In the genomic region with DNA sequence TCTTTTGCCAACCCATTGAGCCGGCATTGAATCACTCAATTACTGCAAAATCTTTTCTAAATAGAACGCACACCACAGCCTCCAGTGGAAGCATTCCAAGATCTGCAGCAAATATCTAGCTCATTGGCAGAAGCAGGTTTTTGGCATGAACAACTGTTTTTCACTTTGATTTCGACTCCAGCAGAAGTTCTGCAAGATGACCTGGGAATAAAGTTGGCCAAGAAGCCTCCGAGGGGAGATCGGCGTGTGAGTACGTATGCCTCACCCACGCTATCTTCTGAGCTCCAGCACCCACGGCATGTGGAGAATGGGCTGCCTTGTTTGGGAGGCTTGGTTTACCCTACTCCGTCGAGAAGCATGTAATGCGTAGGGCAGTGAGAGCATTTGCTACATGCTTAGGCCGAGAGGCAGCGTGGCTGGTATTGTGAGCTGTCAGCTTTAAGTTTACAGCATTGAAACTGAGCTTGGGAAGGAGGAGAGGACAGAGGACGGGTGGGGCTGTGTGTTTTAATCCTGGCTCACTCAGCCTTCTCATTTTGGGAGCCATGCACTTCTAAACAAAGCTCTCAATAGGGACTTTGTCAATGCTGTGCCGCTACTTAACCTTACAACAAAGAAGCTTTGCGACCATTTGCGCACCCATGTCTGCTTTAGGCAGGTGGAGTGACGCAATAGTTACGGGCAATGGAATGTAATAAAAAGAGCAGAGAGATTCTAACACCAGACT, we compare ENCODE assay signal across 13 cellular contexts. TPM values are rescaled to one million over a fixed set of nuclear protein-coding genes. Genes with fewer than 3 reads are reported as not detected.
DNase-seq lines count a peak whose midpoint lies in the region; ATAC-seq and TF ChIP-seq lines count a peak whose summit lies in the region.
"Had no signal": no experiment of that assay in that cellular context is flagged by ENCODE, and none has a peak within 500 bp of the region (broad histone marks: within the 10 kb centered on the region; RNA-seq: fewer than 3 reads in every experiment).

No MANE protein-coding gene starts in this region.

- H3K27ac Mint-ChIP-seq in MCF 10A (ENCODE audit: low read depth, unreplicated experiment), result peak overlapping the region; percentile 54
- H3K27ac Mint-ChIP-seq: activated B cell treated with CpG ODN at 0.5 μM for 24 hours had no signal

- peak overlapping the region; percentile 55 for H3K4me3 Mint-ChIP-seq in MCF 10A (ENCODE audit: unreplicated experiment)
- H3K4me3 Mint-ChIP-seq: activated B cell treated with CpG ODN at 0.5 μM for 24 hours had no signal

- peaks cover 50% of the 10 kb centered on the region for H3K4me1 Mint-ChIP-seq in MCF 10A (ENCODE audit: insufficient read depth, unreplicated experiment)
- H3K4me1 Mint-ChIP-seq: activated B cell treated with CpG ODN at 0.5 μM for 24 hours had no signal

- intact Hi-C loops in MCF 10A (cut with micrococcal nuclease), result no loop called here

- no peak for TF ChIP-seq CTCF in MCF 10A (IDR thresholded peaks at IDR 0.05; ENCODE audit: unreplicated experiment)

- ATAC-seq in HG02623 (IDR thresholded peaks at IDR 0.05; ENCODE audit: unreplicated experiment) (no peak), GM18868 (IDR thresholded peaks at IDR 0.05; ENCODE audit: unreplicated experiment) (no peak)

- BruUV-seq in MCF 10A (replicated peaks; lab: Mats Ljungman, UMichigan), result no TSS peak

- peak overlapping the region; percentile 77 for H3K27ac ChIP-seq in substantia nigra (ENCODE audit: low read depth, low read length, poor library complexity, severe bottlenecking)

- CTCF ChIA-PET in MCF 10A (lab: Yijun Ruan, JAX), result interaction anchor here (0.6 to 1.8 kb wide), 7 partner anchors 9 to 126 kb away, joined by 3 to 9 read pairs (median 4); no protein-coding TSS in a partner anchor

- H3K9me3 Mint-ChIP-seq in MCF 10A (ENCODE audit: unreplicated experiment), result no peaks in the 10 kb centered on the region
- H3K9me3 Mint-ChIP-seq: activated B cell treated with CpG ODN at 0.5 μM for 24 hours had no signal

- POLR2A ChIA-PET in MCF 10A (lab: Yijun Ruan, JAX), result interaction anchor here (0.6 to 10.4 kb wide), 14 partner anchors 9 to 859 kb away, joined by 3 to 230 read pairs (median 4); a partner anchor contains a TSS

- H3K36me3 Mint-ChIP-seq in MCF 10A (ENCODE audit: insufficient read depth, unreplicated experiment), result peaks cover under 1% of the 10 kb centered on the region

- DNase-seq in HCEC 1CT, result peak; percentile 20
- peak; percentile 47 for DNase-seq in MCF 10A (ENCODE audit: unreplicated experiment)
- DNase-seq in islet precursor cell, result peak; percentile 50
- DNase-seq in substantia nigra (lab: John Stamatoyannopoulos, UW), result peak in 4 of 49 donors; percentile 16 to 46 (median 26)
- no peak for DNase-seq in NCI-H1694 treated with DMSO at 0.1 percent for 48 hours (lab: John Stamatoyannopoulos, UW)
- DNase-seq in NOMO-1 treated with dmso at 0.1 percent for 144 hours (lab: John Stamatoyannopoulos, UW; ENCODE audit: unreplicated experiment), result no peak
- DNase-seq: activated B cell treated with CpG ODN at 0.5 μM for 24 hours; activated gamma-delta T cell; GOT3; stimulated activated CD4-positive, alpha-beta T cell treated with anti-CD3 and anti-CD28 coated beads, Interleukin-4, amount 100 ng/mL, for 24 hours had no signal

- H3K27me3 Mint-ChIP-seq in MCF 10A (ENCODE audit: insufficient read depth, unreplicated experiment), result no peaks in the 10 kb centered on the region
- H3K27me3 Mint-ChIP-seq: activated B cell treated with CpG ODN at 0.5 μM for 24 hours had no signal

RNA-seq across cellular contexts. Expression of a gene that starts 10.5 kb away (rescaled TPM):
- not detected in 2 replicates for total RNA-seq in MCF 10A (2022)
- total RNA-seq: activated B cell treated with CpG ODN at 0.5 μM for 24 hours, endothelial cell of umbilical vein had no signal

RNA-seq across cellular contexts. Expression of a gene that starts 51.4 kb away (rescaled TPM):
- total RNA-seq in MCF 10A (2022), result 77.8 and 97.7 TPM in 2 replicates

Comparison
In these comparisons a context has a peak if more than half of its experiments do, and no peak if none do; other contexts are left out.
1. DNase-seq: peak in HCEC 1CT (single experiment), MCF 10A (single experiment) and islet precursor cell (single experiment); none in NCI-H1694 treated with DMSO at 0.1 percent for 48 hours (single experiment) and NOMO-1 treated with dmso at 0.1 percent for 144 hours (single experiment).